ENCODE assay signal across 8 cellular contexts in the genomic region with DNA sequence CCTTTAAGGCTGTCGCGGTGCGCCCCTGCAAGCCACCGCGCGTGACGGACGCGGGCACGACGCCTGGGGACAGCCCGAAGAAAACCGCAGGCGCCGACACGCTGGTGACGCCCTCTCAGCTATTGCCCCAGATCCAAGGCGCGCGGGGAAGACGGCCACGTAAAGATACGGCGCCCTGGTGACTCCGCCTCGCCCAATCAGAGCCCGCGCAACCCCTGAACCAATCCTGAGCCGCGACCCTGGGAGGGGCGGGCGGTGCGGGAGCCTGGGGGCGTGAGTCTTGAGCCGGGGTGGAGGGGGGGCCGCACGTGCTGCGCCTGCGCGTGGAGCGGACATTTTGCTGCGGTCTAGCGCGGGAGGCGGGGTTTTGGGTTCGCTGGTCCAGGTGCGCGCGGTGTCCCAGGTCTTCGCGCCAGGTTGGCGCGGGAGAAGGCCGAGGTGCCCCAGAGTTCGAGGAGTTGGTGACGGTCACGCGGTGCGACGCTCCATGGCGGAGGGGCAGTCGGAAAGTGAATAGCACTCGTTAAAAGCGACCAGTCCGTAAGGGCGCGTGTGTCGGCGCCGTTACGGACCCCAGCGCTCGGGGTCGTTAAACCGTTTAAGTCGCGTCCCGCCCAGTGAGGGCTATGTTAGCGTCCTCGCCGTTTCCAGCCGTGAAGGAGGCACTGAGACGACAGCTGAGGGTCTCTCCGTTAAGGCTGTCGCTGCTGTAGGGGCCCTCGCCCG. TPM values are rescaled to one million over a fixed set of nuclear protein-coding genes. Genes with fewer than 3 reads are reported as not detected.
DNase-seq lines count a peak whose midpoint lies in the region; ATAC-seq and TF ChIP-seq lines count a peak whose summit lies in the region.

No MANE protein-coding gene starts in this region.

- no peaks in the 10 kb centered on the region for H4K20me1 ChIP-seq in OCI-LY3 (ENCODE audit: insufficient read depth, low read length)

- H3K79me2 ChIP-seq in OCI-LY3 (ENCODE audit: low read length), result no peaks in the 10 kb centered on the region

- H3K9ac ChIP-seq in OCI-LY3 (ENCODE audit: low read length), result peak overlapping the region; percentile 93

- H3K4me2 ChIP-seq in OCI-LY3 (ENCODE audit: low read length), result peak overlapping the region; percentile 82

- peak; percentile 97 for ATAC-seq in GM21528 (IDR thresholded peaks at IDR 0.05; ENCODE audit: low FRiP score, unreplicated experiment)
- ATAC-seq in mucosa of descending colon, result peak; percentile 100

- H3K27me3 ChIP-seq in OCI-LY3 (ENCODE audit: low read depth, low read length), result no peaks in the 10 kb centered on the region

- H3K36me3 ChIP-seq in OCI-LY3 (replicated peaks; ENCODE audit: low read depth, low read length), result no peaks in the 10 kb centered on the region
- H3K36me3 ChIP-seq in mucosa of descending colon (ENCODE audit: low read depth), result no peaks in the 10 kb centered on the region

- no peak for TF ChIP-seq CTCF in OCI-LY3 (IDR thresholded peaks at IDR 0.05; ENCODE audit: low read depth, low read length)
- TF ChIP-seq CTCF in mucosa of descending colon (IDR thresholded peaks at IDR 0.05), result no peak

- peak; percentile 93 for DNase-seq in DMS 273 treated with DMSO at 0.1 percent for 48 hours (lab: John Stamatoyannopoulos, UW)
- peak; percentile 96 for DNase-seq in HuH-7.5 (ENCODE audit: low spot score)
- DNase-seq in activated T-cell treated with anti-CD3 and anti-CD28 coated beads for 4 hours, result peak; percentile 96
- peak; percentile 77 for DNase-seq in epithelial cell of prostate (ENCODE audit: low read depth, low spot score)
- peak; percentile 98 to 99 (median 99) for DNase-seq in mucosa of descending colon
- peak; percentile 84 to 96 for DNase-seq in stimulated activated CD8-positive, alpha-beta memory T cell treated with anti-CD3 and anti-CD28 coated beads, Interleukin-4, amount 100 ng/mL, for 1 hour (ENCODE audit: low read depth in 2 of 2, low spot score in 1 of 2)

- H3K4me1 ChIP-seq in OCI-LY3 (ENCODE audit: low read length) (peaks cover 11% of the 10 kb centered on the region), mucosa of descending colon (ENCODE audit: low read depth) (no peaks in the 10 kb centered on the region)

- peak overlapping the region; percentile 79; the same call in 1 of the 2 replicates for H2AFZ ChIP-seq in OCI-LY3 (ENCODE audit: low read depth, low read length)

- intact Hi-C loops in mucosa of descending colon (cut with DNase I, micrococcal nuclease), result loop anchor here in 1 of 2 donors (10.0 kb wide), 1 partner anchor 50 kb away; the partner anchor contains the start of gene NCL

- H3K9me3 ChIP-seq in OCI-LY3 (ENCODE audit: insufficient read depth, low read length) (no peaks in the 10 kb centered on the region), mucosa of descending colon (no peaks in the 10 kb centered on the region)

- H3K27ac ChIP-seq in OCI-LY3 (ENCODE audit: low read length) (peak overlapping the region; percentile 61), epithelial cell of prostate (peak overlapping the region; percentile 28)

- peak overlapping the region; percentile 93 for H3K4me3 ChIP-seq in OCI-LY3 (ENCODE audit: low read length)
- peak overlapping the region; percentile 31 for H3K4me3 ChIP-seq in mucosa of descending colon

RNA-seq across cellular contexts. Expression of gene NMUR1, which starts 15.9 kb away (rescaled TPM):
- 1 to 10 TPM in 1 of 3 donors, under 1 TPM in 2; 0.57 to 1.2 (median 0.87) TPM for total RNA-seq in mucosa of descending colon

RNA-seq across cellular contexts. Expression of gene NCL, which starts 50.1 kb away (rescaled TPM):
- total RNA-seq in mucosa of descending colon, result 100 to 1,000 TPM; 239 to 369 (median 328) TPM

Comparison
In these comparisons a context has a peak if more than half of its experiments do, and no peak if none do; other contexts are left out.
1. Peak in every context shown above with its lines: DNase-seq, ATAC-seq, H3K4me3 ChIP-seq and H3K27ac ChIP-seq.